Comparison of ENCODE assay signal across 13 cellular contexts in the genomic region with DNA sequence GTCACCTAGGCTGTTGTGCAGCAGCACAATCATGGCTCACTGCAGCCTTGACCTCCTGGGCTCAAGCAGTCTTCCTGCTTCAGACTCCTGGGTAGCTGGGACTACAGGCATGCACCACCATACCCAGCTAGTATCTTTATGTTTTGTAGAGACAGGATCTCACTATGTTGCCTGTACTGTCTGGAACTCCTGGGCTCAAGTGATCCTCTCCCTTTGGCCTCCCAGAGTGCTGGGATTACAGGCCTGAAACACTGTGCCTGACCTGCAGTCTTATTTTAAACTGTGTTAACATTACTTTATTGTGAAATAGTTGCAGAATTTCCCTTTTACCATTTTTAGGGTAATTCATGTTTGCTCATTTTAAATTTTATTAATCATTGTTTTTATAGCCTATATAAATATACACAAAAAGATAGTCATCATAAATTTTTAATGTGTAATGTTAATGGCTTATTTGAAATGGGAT. TPM values are rescaled to one million over a fixed set of nuclear protein-coding genes. Genes with fewer than 3 reads are reported as not detected.
DNase-seq lines count a peak whose midpoint lies in the region; ATAC-seq and TF ChIP-seq lines count a peak whose summit lies in the region.
"Had no signal": no experiment of that assay in that cellular context is flagged by ENCODE, and none has a peak within 500 bp of the region (broad histone marks: within the 10 kb centered on the region; RNA-seq: fewer than 3 reads in every experiment).

No MANE protein-coding gene starts in this region.

- intact Hi-C loops in CD4-positive, alpha-beta T cell (cut with DNase I, micrococcal nuclease): loop anchor here in 1 of 2 experiments (10.0 kb wide), 1 partner anchor 329 kb away; no protein-coding TSS in a partner anchor
- intact Hi-C loops in naive thymus-derived CD4-positive, alpha-beta T cell (cut with micrococcal nuclease): no loop called here
- intact Hi-C loops in prostate gland (cut with DNase I): no loop called here

- no peak overlapping the region for H2BK20ac ChIP-seq in H9 (ENCODE audit: low read depth, low read length, poor library complexity, severe bottlenecking)

- no peak overlapping the region for H3K4me2 ChIP-seq in H9 (ENCODE audit: insufficient read depth, insufficient read length, low read length)

- no peak for TF ChIP-seq CTCF in CD4-positive, alpha-beta T cell (IDR thresholded peaks at IDR 0.05)
- TF ChIP-seq CTCF in H9 (conservative IDR thresholded peaks at IDR 0.05): no peak
- no peak for TF ChIP-seq CTCF in astrocyte of the spinal cord (IDR thresholded peaks at IDR 0.05; ENCODE audit: low read depth, low read length)
- TF ChIP-seq CTCF in prostate gland (IDR thresholded peaks at IDR 0.05): no peak

- no peak overlapping the region for H3K14ac ChIP-seq in H9 (ENCODE audit: insufficient read depth, low read length)

- in situ Hi-C loops in astrocyte of the spinal cord (cut with HindIII; ENCODE audit: low sequenced_read_pairs): no loop called here

- H3K4me3 ChIP-seq in astrocyte of the spinal cord (ENCODE audit: low read depth, low read length): no peak overlapping the region
- no peak overlapping the region for H3K4me3 ChIP-seq in naive thymus-derived CD4-positive, alpha-beta T cell (ENCODE audit: low read length)
- no peak overlapping the region for H3K4me3 ChIP-seq in prostate gland

- H3K4me3 Mint-ChIP-seq in CD4-positive, alpha-beta T cell: peak overlapping the region; percentile 32
- H3K4me3 Mint-ChIP-seq in H9: no peak overlapping the region
- peak overlapping the region; percentile 9 to 75 (median 61) for H3K4me3 Mint-ChIP-seq in naive thymus-derived CD4-positive, alpha-beta T cell
- H3K4me3 Mint-ChIP-seq: stimulated activated naive CD8-positive, alpha-beta T cell treated with anti-CD3 and anti-CD28 coated beads, Interleukin-15, Interleukin-2, amounts not matched to agents 100 ng/mL and 50 ng/mL, for 24 hours had no signal

- H3K9me3 ChIP-seq in CD4-positive, alpha-beta T cell (ENCODE audit: control insufficient read depth, low read length): no peaks in the 10 kb centered on the region
- H3K9me3 ChIP-seq in H9 (ENCODE audit: control insufficient read depth, low read depth, low read length): no peaks in the 10 kb centered on the region
- no peaks in the 10 kb centered on the region for H3K9me3 ChIP-seq in naive thymus-derived CD4-positive, alpha-beta T cell (ENCODE audit: control insufficient read depth in 2 of 3, low read length in 3 of 3)
- no peaks in the 10 kb centered on the region for H3K9me3 ChIP-seq in prostate gland

- H3K4me1 ChIP-seq in H9 (ENCODE audit: insufficient read depth, low read length) (0 out of 2 replicates have a peak, but pooled peaks cover 5% of the 10 kb centered on the region), prostate gland (replicated peaks) (no peaks in the 10 kb centered on the region)
- peaks cover 49 to 60% of the 10 kb centered on the region in 2 donors for H3K4me1 ChIP-seq in naive thymus-derived CD4-positive, alpha-beta T cell (ENCODE audit: control insufficient read depth in 2 of 2, insufficient read depth in 2 of 2, low read length in 2 of 2)

- no peaks in the 10 kb centered on the region for H3K36me3 ChIP-seq in naive thymus-derived CD4-positive, alpha-beta T cell (ENCODE audit: control insufficient read depth in 2 of 3, insufficient read depth in 3 of 3, low read length in 3 of 3)
- no peaks in the 10 kb centered on the region for H3K36me3 ChIP-seq in prostate gland

- no peak overlapping the region for H3K18ac ChIP-seq in H9 (ENCODE audit: insufficient read length, low read depth, low read length)

- peaks cover 12% of the 10 kb centered on the region for H3K36me3 Mint-ChIP-seq in CD4-positive, alpha-beta T cell (ENCODE audit: low read depth)
- H3K36me3 Mint-ChIP-seq in H9 (ENCODE audit: insufficient read depth in 1 of 3, low read depth in 3 of 3): peaks cover 0 to 8% (median 7%) of the 10 kb centered on the region in 3 experiments; a peak in 3 of 7 replicates
- peaks cover 0 to 14% (median 0%) of the 10 kb centered on the region in 5 donors for H3K36me3 Mint-ChIP-seq in naive thymus-derived CD4-positive, alpha-beta T cell

- no peak overlapping the region for H3K23ac ChIP-seq in H9 (ENCODE audit: insufficient read length, low read depth, low read length)

- no peaks in the 10 kb centered on the region for H3K9me3 Mint-ChIP-seq in CD4-positive, alpha-beta T cell
- peaks cover 0 to 2% of the 10 kb centered on the region in 2 experiments; a peak in 1 of 5 replicates for H3K9me3 Mint-ChIP-seq in H9
- peaks cover 0 to 1% (median 0%) of the 10 kb centered on the region in 11 donors for H3K9me3 Mint-ChIP-seq in naive thymus-derived CD4-positive, alpha-beta T cell
- H3K9me3 Mint-ChIP-seq: stimulated activated naive CD8-positive, alpha-beta T cell treated with anti-CD3 and anti-CD28 coated beads, Interleukin-15, Interleukin-2, amounts not matched to agents 100 ng/mL and 50 ng/mL, for 24 hours had no signal

- no peak overlapping the region for H3K56ac ChIP-seq in H9 (ENCODE audit: insufficient read length, low read depth, low read length)

- no peaks in the 10 kb centered on the region for H3K27me3 ChIP-seq in CD4-positive, alpha-beta T cell (ENCODE audit: control insufficient read depth, insufficient read depth, low read length)
- H3K27me3 ChIP-seq in H9 (ENCODE audit: insufficient read depth, low read length) (no peaks in the 10 kb centered on the region), prostate gland (replicated peaks; ENCODE audit: insufficient read depth) (no peaks in the 10 kb centered on the region)
- no peaks in the 10 kb centered on the region for H3K27me3 ChIP-seq in naive thymus-derived CD4-positive, alpha-beta T cell (ENCODE audit: control insufficient read depth in 2 of 2, insufficient read depth in 2 of 2, low read length in 2 of 2)

- CTCF ChIA-PET in CD4-positive, alpha-beta T cell (lab: Charles Lee): no interaction called here
- CTCF ChIA-PET in naive thymus-derived CD4-positive, alpha-beta T cell (lab: Charles Lee): interaction anchor here (0.6 to 4.6 kb wide), 8 partner anchors 8 to 324 kb away, joined by 3 to 59 read pairs (median 3); no protein-coding TSS in a partner anchor

- H3K23me2 ChIP-seq in H9 (ENCODE audit: insufficient read length, low read depth, low read length, poor library complexity, severe bottlenecking): no peaks in the 10 kb centered on the region

- POLR2A ChIA-PET in CD4-positive, alpha-beta T cell (lab: Charles Lee): interaction anchor here (0.9 to 2.4 kb wide), 7 partner anchors 9 to 92 kb away, joined by 3 to 14 read pairs (median 6); no protein-coding TSS in a partner anchor
- POLR2A ChIA-PET in naive thymus-derived CD4-positive, alpha-beta T cell (lab: Charles Lee): interaction anchor here (0.6 to 2.3 kb wide), 5 partner anchors 11 to 97 kb away, joined by 3 to 13 read pairs (median 4); no protein-coding TSS in a partner anchor

- no peak overlapping the region for H3T11ph ChIP-seq in H9 (ENCODE audit: low read length)

- H3K4ac ChIP-seq in H9 (ENCODE audit: low read depth, low read length): no peak overlapping the region

- peak overlapping the region; percentile 79 for H3K27ac Mint-ChIP-seq in CD4-positive, alpha-beta T cell
- H3K27ac Mint-ChIP-seq in H9: peak overlapping the region; percentile 40 to 78 (median 54); a peak in 3 of 7 replicates
- peak overlapping the region; percentile 29 to 91 (median 83) for H3K27ac Mint-ChIP-seq in naive thymus-derived CD4-positive, alpha-beta T cell

- H2BK12ac ChIP-seq in H9 (ENCODE audit: insufficient read length, low read depth, low read length): no peak overlapping the region

- peaks cover 88% of the 10 kb centered on the region for H3K4me1 Mint-ChIP-seq in CD4-positive, alpha-beta T cell (ENCODE audit: low read depth)
- peaks cover 15 to 22% of the 10 kb centered on the region in 2 experiments for H3K4me1 Mint-ChIP-seq in H9
- peaks cover 52 to 96% (median 88%) of the 10 kb centered on the region in 7 donors for H3K4me1 Mint-ChIP-seq in naive thymus-derived CD4-positive, alpha-beta T cell

- no peak overlapping the region for H2BK120ac ChIP-seq in H9 (ENCODE audit: low read depth, low read length, poor library complexity, severe bottlenecking)

- H2BK5ac ChIP-seq in H9 (ENCODE audit: insufficient read length, low read length): no peak overlapping the region

- no peak overlapping the region for H2AK5ac ChIP-seq in H9 (ENCODE audit: insufficient read length, low read length)

- no peak overlapping the region for H2BK15ac ChIP-seq in H9 (ENCODE audit: low read depth, low read length)

- H3K9ac ChIP-seq in H9 (ENCODE audit: extremely low read depth, insufficient read length, low read length): no peak overlapping the region

- no peak overlapping the region for H2AFZ ChIP-seq in H9 (ENCODE audit: low read length)

- no peak for TF ChIP-seq POLR2A in prostate gland (IDR thresholded peaks at IDR 0.05)

- H4K91ac ChIP-seq in H9 (ENCODE audit: insufficient read length, low read depth, low read length): no peak overlapping the region

- no peak overlapping the region for H3K27ac ChIP-seq in CD4-positive, alpha-beta T cell (ENCODE audit: low read depth, low read length)
- no peak overlapping the region for H3K27ac ChIP-seq in H9 (ENCODE audit: insufficient read length, low read depth, low read length)
- peak overlapping the region; percentile 44 for H3K27ac ChIP-seq in naive thymus-derived CD4-positive, alpha-beta T cell (ENCODE audit: low read depth, low read length)
- H3K27ac ChIP-seq in prostate gland: no peak overlapping the region

- H3K79me2 ChIP-seq in H9 (ENCODE audit: insufficient read depth, low read length): peaks cover 5% of the 10 kb centered on the region; the same call in 1 of the 2 replicates

- H4K20me1 ChIP-seq in H9 (ENCODE audit: control insufficient read depth, insufficient read depth, insufficient read length): no peaks in the 10 kb centered on the region

- H4K8ac ChIP-seq in H9 (replicated peaks; ENCODE audit: insufficient read length, low read depth, low read length): no peak overlapping the region

- peaks cover 2% of the 10 kb centered on the region for H3K79me1 ChIP-seq in H9 (ENCODE audit: insufficient read depth, low read depth, low read length, poor library complexity, severe bottlenecking)

- no peaks in the 10 kb centered on the region for H3K27me3 Mint-ChIP-seq in CD4-positive, alpha-beta T cell
- no peaks in the 10 kb centered on the region for H3K27me3 Mint-ChIP-seq in H9 (ENCODE audit: low read depth)
- H3K27me3 Mint-ChIP-seq in naive thymus-derived CD4-positive, alpha-beta T cell: no peaks in the 10 kb centered on the region
- H3K27me3 Mint-ChIP-seq: stimulated activated naive CD8-positive, alpha-beta T cell treated with anti-CD3 and anti-CD28 coated beads, Interleukin-15, Interleukin-2, amounts not matched to agents 100 ng/mL and 50 ng/mL, for 24 hours had no signal

- H4K5ac ChIP-seq in H9 (ENCODE audit: insufficient read length, low read depth, low read length): no peak overlapping the region

- no peak for ATAC-seq in CD4-positive, alpha-beta T cell (ENCODE audit: poor library complexity)
- no peak for ATAC-seq in naive thymus-derived CD4-positive, alpha-beta T cell

- DNase-seq in CD4-positive, alpha-beta T cell: no peak
- DNase-seq in H9 (no peak), astrocyte of the spinal cord (ENCODE audit: low read depth, low spot score) (peak; percentile 30), putamen (ENCODE audit: low spot score) (no peak), prostate gland (ENCODE audit: low spot score) (no peak), NCI-H2171 treated with DMSO at 0.1 percent for 48 hours (lab: John Stamatoyannopoulos, UW) (no peak)
- DNase-seq in naive thymus-derived CD4-positive, alpha-beta T cell: no peak
- DNase-seq: DMS 273 treated with DMSO at 0.1 percent for 48 hours; mesendoderm; NCI-H2107; posterior cingulate gyrus; stimulated activated CD4-positive, alpha-beta T cell treated with anti-CD3 and anti-CD28 coated beads, Interleukin-2, amount 100 ng/mL, for 48 hours had no signal

RNA-seq across cellular contexts. Expression of a gene that starts 24.6 kb away (rescaled TPM):
- 100 to 1,000 TPM; 219 to 228 TPM for total RNA-seq in CD4-positive, alpha-beta T cell
- total RNA-seq in H9 (2021): 62.8 and 68.6 TPM in 2 replicates
- 100 to 1,000 TPM in 4 of 5 experiments, 10 to 100 TPM in 1; 91.1 to 167 (median 143) TPM for total RNA-seq in naive thymus-derived CD4-positive, alpha-beta T cell
- polyA plus RNA-seq in naive thymus-derived CD4-positive, alpha-beta T cell: 10 to 100 TPM; 64.9 to 69.3 TPM
- 10 to 100 TPM; 26.3 to 38.2 TPM for total RNA-seq in prostate gland

Comparison
In these comparisons a context has a peak if more than half of its experiments do, and no peak if none do; other contexts are left out.
1. H3K4me3 Mint-ChIP-seq: peak in CD4-positive, alpha-beta T cell (single experiment) and naive thymus-derived CD4-positive, alpha-beta T cell (10 of 10); none in H9 (0 of 2).
2. Peak in every context shown above with its lines, with median percentiles within 50 percentile points of each other: H3K27ac Mint-ChIP-seq.